ENCODE assay signal across 8 cellular contexts in genomic region chr10:28533315-28533564, GRCh38. TPM values are rescaled to one million over a fixed set of nuclear protein-coding genes. Genes with fewer than 3 reads are reported as not detected.
A peak's percentile ranks its signal among the peaks of the same experiment; 100 is the strongest.
DNase-seq lines count a peak whose midpoint lies in the region; ATAC-seq and TF ChIP-seq lines count a peak whose summit lies in the region.

No MANE protein-coding gene starts in this region.

- peak overlapping the region; percentile 99 to 100 for H3K27ac Mint-ChIP-seq in effector memory CD8-positive, alpha-beta T cell
- peak overlapping the region; percentile 100 for H3K27ac Mint-ChIP-seq in osteocyte (ENCODE audit: unreplicated experiment)

- no peaks in the 10 kb centered on the region for H3K9me3 Mint-ChIP-seq in effector memory CD8-positive, alpha-beta T cell
- H3K9me3 Mint-ChIP-seq in osteocyte (ENCODE audit: unreplicated experiment) = no peaks in the 10 kb centered on the region

- peak overlapping the region; percentile 96 to 97 for H3K4me3 Mint-ChIP-seq in effector memory CD8-positive, alpha-beta T cell
- peak overlapping the region; percentile 98 for H3K4me3 Mint-ChIP-seq in osteocyte (ENCODE audit: unreplicated experiment)

- peak; percentile 28 for DNase-seq in AG08396 (ENCODE audit: low spot score)
- DNase-seq in LoVo (ENCODE audit: low spot score) = peak; percentile 1
- no peak for DNase-seq in effector memory CD8-positive, alpha-beta T cell
- no peak for DNase-seq in osteocyte (ENCODE audit: extremely low spot score, unreplicated experiment)
- DNase-seq in SK-N-DZ (ENCODE audit: low spot score) = no peak
- no peak for DNase-seq in activated CD4-positive, CD25-positive, alpha-beta regulatory T cell treated with anti-CD3 and anti-CD28 coated beads, Interleukin-2, amount 50 U/mL, for 72 hours

- peaks cover 51 to 65% of the 10 kb centered on the region in 2 donors for H3K4me1 Mint-ChIP-seq in effector memory CD8-positive, alpha-beta T cell (ENCODE audit: low read depth in 2 of 2)
- peaks cover 55% of the 10 kb centered on the region for H3K4me1 Mint-ChIP-seq in osteocyte (ENCODE audit: unreplicated experiment)

- H3K36me3 Mint-ChIP-seq in effector memory CD8-positive, alpha-beta T cell (ENCODE audit: insufficient read depth) = peaks cover 69% of the 10 kb centered on the region
- peaks cover 40% of the 10 kb centered on the region for H3K36me3 Mint-ChIP-seq in osteocyte (ENCODE audit: unreplicated experiment)

- peak; percentile 13 for ATAC-seq in GM21528 (IDR thresholded peaks at IDR 0.05; ENCODE audit: low FRiP score, unreplicated experiment)
- ATAC-seq in effector memory CD8-positive, alpha-beta T cell (replicated peaks) = no peak
- no peak for ATAC-seq in HG03565 (IDR thresholded peaks at IDR 0.05; ENCODE audit: unreplicated experiment)

- no peak for TF ChIP-seq CTCF in osteocyte (IDR thresholded peaks at IDR 0.05)

- H3K27me3 Mint-ChIP-seq in effector memory CD8-positive, alpha-beta T cell = no peaks in the 10 kb centered on the region
- H3K27me3 Mint-ChIP-seq in osteocyte (ENCODE audit: unreplicated experiment) = no peaks in the 10 kb centered on the region

RNA-seq across cellular contexts. Expression of gene WAC, which starts 0.3 kb away (rescaled TPM):
- 110 and 122 TPM in 2 replicates for total RNA-seq in osteocyte
- polyA plus RNA-seq in SK-N-DZ (2014; cell fraction: cytosol; rRNA removed) = 52.0 and 73.7 TPM in 2 replicates
- polyA plus RNA-seq in SK-N-DZ (2014; cell fraction: nucleus; rRNA removed) = 43.2 and 46.8 TPM in 2 replicates

Comparison
In these comparisons a context has a peak if more than half of its experiments do, and no peak if none do; other contexts are left out.
1. DNase-seq: peak in AG08396 (single experiment) and LoVo (single experiment); none in effector memory CD8-positive, alpha-beta T cell (0 of 3), osteocyte (single experiment), SK-N-DZ (single experiment) and activated CD4-positive, CD25-positive, alpha-beta regulatory T cell treated with anti-CD3 and anti-CD28 coated beads, Interleukin-2, amount 50 U/mL, for 72 hours (single experiment).